ENCODE assay signal across 22 cellular contexts in genomic region chr1:20950689-20951088, GRCh38.
DNase-seq lines count a peak whose midpoint lies in the region; ATAC-seq, FAIRE-seq and TF ChIP-seq lines count a peak whose summit lies in the region.
"Had no signal": no experiment of that assay in that cellular context is flagged by ENCODE, and none has a peak within 500 bp of the region (broad histone marks: within the 10 kb centered on the region; RNA-seq: fewer than 3 reads in every experiment).

No MANE protein-coding gene starts in this region.

- H3K79me1 ChIP-seq in H1 (ENCODE audit: low read depth, low read length): no peaks in the 10 kb centered on the region
- no peaks in the 10 kb centered on the region for H3K79me1 ChIP-seq in mesendoderm (ENCODE audit: low read length)

- no peak overlapping the region for H2BK20ac ChIP-seq in H1 (ENCODE audit: low read length)

- no peak overlapping the region for H2BK12ac ChIP-seq in H1 (ENCODE audit: low read depth, low read length)

- CTCF ChIA-PET in WTC11 (lab: Charles Lee) (no interaction called here), H1 (lab: Charles Lee; ENCODE audit: partially characterized antibody) (interaction anchor here (0.5 kb wide), 1 partner anchor 24 kb away, joined by 3 read pairs; no protein-coding TSS in a partner anchor)

- TF ChIP-seq RAD21 in H1 (IDR thresholded peaks at IDR 0.05 in 1 of 2, conservative IDR thresholded peaks at IDR 0.05 in 1 of 2; ENCODE audit: low read depth in 2 of 2, low read length in 2 of 2): no peak

- intact Hi-C loops in left ventricle myocardium superior (cut with micrococcal nuclease): no loop called here

- H3K27me3 ChIP-seq in H1 (replicated peaks in 1 of 4; ENCODE audit: control insufficient read depth in 3 of 4, extremely low read depth in 1 of 4, insufficient read depth in 3 of 4, low read length in 3 of 4): no peaks in the 10 kb centered on the region
- H3K27me3 ChIP-seq in mesendoderm (ENCODE audit: insufficient read depth, low read length, poor library complexity): no peaks in the 10 kb centered on the region

- no peak overlapping the region for H3K4me3 ChIP-seq in H1 (ENCODE audit: extremely low read depth in 1 of 4, insufficient read depth in 2 of 4, low read depth in 3 of 4, low read length in 4 of 4)
- H3K4me3 ChIP-seq in mesendoderm (ENCODE audit: low read length): no peak overlapping the region
- H3K4me3 ChIP-seq: GM23248, SK-N-MC had no signal

- no peak overlapping the region for H3K27ac ChIP-seq in H1 (ENCODE audit: low read depth, low read length)
- no peak overlapping the region for H3K27ac ChIP-seq in mesendoderm (ENCODE audit: low read depth, low read length)
- H3K27ac ChIP-seq: C4-2B, GM23248, KMS-11, SK-N-MC had no signal

- peaks cover 0 to 3% (median 0%) of the 10 kb centered on the region in 4 experiments; a peak in 2 of 7 replicates for H3K4me1 ChIP-seq in H1 (replicated peaks in 1 of 4; ENCODE audit: control insufficient read depth in 3 of 4, insufficient read depth in 4 of 4, low read length in 3 of 4)
- H3K4me1 ChIP-seq in mesendoderm (ENCODE audit: control insufficient read depth, low read depth, low read length): peaks cover 2% of the 10 kb centered on the region

- WGBS in H1 (ENCODE audit: extremely low coverage in 1 of 2, insufficient coverage in 1 of 2, insufficient read length in 1 of 2, insufficient replicate concordance in 2 of 2, low coverage in 1 of 2, low lambda C conversion rate in 2 of 2, missing lambda C conversion rate in 1 of 2), 2 experiments: 77% methylated on average over 3 of the region's 3 CpGs; no CpG with 5 or more reads in 1 of the 2 experiments
- no CpG with 5 or more reads among the region's 3 CpGs for WGBS in mesendoderm (ENCODE audit: extremely low coverage, insufficient coverage, low lambda C conversion rate)

- H3K4me2 ChIP-seq in H1 (ENCODE audit: insufficient read depth in 1 of 2, low read depth in 2 of 2, low read length in 2 of 2) (no peak overlapping the region), mesendoderm (ENCODE audit: low read length) (no peak overlapping the region)
- H3K4me2 ChIP-seq: KMS-11 had no signal

- POLR2A ChIA-PET in WTC11 (lab: Charles Lee): no interaction called here
- POLR2A ChIA-PET in H1 (lab: Charles Lee; ENCODE audit: partially characterized antibody): interaction anchor here (0.6 kb wide), 1 partner anchor 257 kb away, joined by 3 read pairs; no protein-coding TSS in a partner anchor

- H3K18ac ChIP-seq in H1 (ENCODE audit: extremely low read depth, low read length) (no peak overlapping the region), mesendoderm (ENCODE audit: low read length) (no peak overlapping the region)

- no peak overlapping the region for H4K91ac ChIP-seq in H1 (replicated peaks; ENCODE audit: insufficient read length, low read length)

- no peaks in the 10 kb centered on the region for H3K36me3 ChIP-seq in H1 (ENCODE audit: control insufficient read depth in 2 of 4, insufficient read depth in 4 of 4, low read length in 3 of 4)
- H3K36me3 ChIP-seq in mesendoderm (ENCODE audit: control insufficient read depth, insufficient read depth, low read length): no peaks in the 10 kb centered on the region

- no peaks in the 10 kb centered on the region for H4K20me1 ChIP-seq in H1 (replicated peaks in 1 of 2; ENCODE audit: control insufficient read depth in 1 of 2, insufficient read depth in 2 of 2, low read length in 2 of 2)

- H4K5ac ChIP-seq in H1 (ENCODE audit: insufficient read length, low read depth, low read length) (no peak overlapping the region), mesendoderm (ENCODE audit: low read length) (no peak overlapping the region)

- no peak for TF ChIP-seq EP300 in H1 (IDR thresholded peaks at IDR 0.05; ENCODE audit: borderline replicate concordance in 1 of 2, low read depth in 2 of 2, low read length in 2 of 2)

- H3K14ac ChIP-seq in H1 (ENCODE audit: insufficient read length): no peak overlapping the region

- no peak overlapping the region for H2BK5ac ChIP-seq in H1 (ENCODE audit: low read depth, low read length)
- H2BK5ac ChIP-seq in mesendoderm (ENCODE audit: low read length): no peak overlapping the region

- H3K4me1 Mint-ChIP-seq in WTC11 (peaks cover 27% of the 10 kb centered on the region), progenitor cell of endocrine pancreas (ENCODE audit: low read depth) (peaks cover 19% of the 10 kb centered on the region)

- H3K9me3 Mint-ChIP-seq in WTC11 (no peaks in the 10 kb centered on the region), progenitor cell of endocrine pancreas (ENCODE audit: low read depth) (no peaks in the 10 kb centered on the region)

- no peaks in the 10 kb centered on the region for H3K79me2 ChIP-seq in H1 (ENCODE audit: control insufficient read depth in 1 of 2, insufficient read depth in 2 of 2, low read length in 2 of 2)
- H3K79me2 ChIP-seq in mesendoderm (ENCODE audit: control insufficient read depth, insufficient read depth, low read length): no peaks in the 10 kb centered on the region

- DNase-seq in WTC11 (ENCODE audit: low spot score) (no peak), H1 (ENCODE audit: low read depth in 1 of 2, low spot score in 2 of 2) (no peak), iris pigment epithelial cell (ENCODE audit: low read depth) (peak; percentile 38), progenitor cell of endocrine pancreas (ENCODE audit: low spot score, unreplicated experiment) (no peak), left ventricle myocardium superior (no peak), mesendoderm (no peak)
- DNase-seq in activated CD8-positive, alpha-beta memory T cell treated with anti-CD3 and anti-CD28 coated beads, Interleukin-2, amount 50 U/mL, for 4 hours: no peak
- DNase-seq: DMS79 treated with DMSO at 0.1 percent for 48 hours, GM23248, NCI-H1417, NCI-H187, NCI-H2107, NCI-H226, NCI-H524, NCI-H82, OCI-M1, SHP77 had no signal

- FAIRE-seq in H1 (lab: Jason Lieb, UNC): no peak

- H3K27me3 Mint-ChIP-seq in WTC11 (ENCODE audit: low read depth) (no peaks in the 10 kb centered on the region), progenitor cell of endocrine pancreas (no peaks in the 10 kb centered on the region)

- H3K27ac Mint-ChIP-seq in WTC11: peak overlapping the region; percentile 10; the same call in 1 of the 2 replicates
- H3K27ac Mint-ChIP-seq in progenitor cell of endocrine pancreas: peak overlapping the region; percentile 42

- TF ChIP-seq POLR2A in H1 (IDR thresholded peaks at IDR 0.05; ENCODE audit: control extremely low read depth in 1 of 2, low read depth in 2 of 2, low read length in 2 of 2): no peak

- no peak overlapping the region for H3K9ac ChIP-seq in H1 (replicated peaks in 1 of 4; ENCODE audit: extremely low read depth in 1 of 4, low read depth in 3 of 4, low read length in 3 of 4)
- no peak overlapping the region for H3K9ac ChIP-seq in mesendoderm (ENCODE audit: low read length)
- H3K9ac ChIP-seq: GM23248, KMS-11 had no signal

- H3K4ac ChIP-seq in H1 (replicated peaks; ENCODE audit: insufficient read length, low read depth, low read length): no peak overlapping the region
- H3K4ac ChIP-seq in mesendoderm (ENCODE audit: low read depth, low read length): no peak overlapping the region

- no peaks in the 10 kb centered on the region for H3K9me3 ChIP-seq in H1 (ENCODE audit: insufficient read depth in 2 of 2, low read depth in 1 of 2, low read length in 1 of 2)

- H3K56ac ChIP-seq in H1 (replicated peaks; ENCODE audit: insufficient read length, low read depth, low read length) (peak overlapping the region; percentile 13), mesendoderm (ENCODE audit: low read length) (no peak overlapping the region)

- TF ChIP-seq CTCF in WTC11 (IDR thresholded peaks at IDR 0.05): no peak
- TF ChIP-seq CTCF in H1 (IDR thresholded peaks at IDR 0.05; ENCODE audit: control extremely low read depth in 1 of 3, insufficient read depth in 1 of 3, low read depth in 1 of 3, low read length in 3 of 3): no peak
- TF ChIP-seq CTCF in progenitor cell of endocrine pancreas (IDR thresholded peaks at IDR 0.05; ENCODE audit: unreplicated experiment): no peak

- no peak overlapping the region for H2AFZ ChIP-seq in H1 (ENCODE audit: low read length)
- H2AFZ ChIP-seq: GM23248 had no signal

- H2BK15ac ChIP-seq in H1 (ENCODE audit: low read length): no peak overlapping the region
- no peak overlapping the region for H2BK15ac ChIP-seq in mesendoderm (replicated peaks; ENCODE audit: low read depth)

- H3K23ac ChIP-seq in H1 (ENCODE audit: insufficient read length) (no peak overlapping the region), mesendoderm (ENCODE audit: low read length) (no peak overlapping the region)

- H3K4me3 Mint-ChIP-seq in WTC11 (no peak overlapping the region), progenitor cell of endocrine pancreas (ENCODE audit: low read depth) (no peak overlapping the region)

- ATAC-seq in WTC11 (no peak), left ventricle myocardium superior (no peak), HG03159 (IDR thresholded peaks at IDR 0.05; ENCODE audit: unreplicated experiment) (no peak)
- ATAC-seq: HCT116 had no signal

- H2BK120ac ChIP-seq in H1 (replicated peaks; ENCODE audit: low read depth, low read length) (no peak overlapping the region), mesendoderm (ENCODE audit: low read depth, low read length) (no peak overlapping the region)

- no peaks in the 10 kb centered on the region for H3K23me2 ChIP-seq in H1 (ENCODE audit: low read depth, low read length)

- no peak overlapping the region for H4K8ac ChIP-seq in H1 (ENCODE audit: extremely low read depth, insufficient read depth, low read length)
- no peak overlapping the region for H4K8ac ChIP-seq in mesendoderm (ENCODE audit: low read depth, low read length)

- no peak overlapping the region for H2AK5ac ChIP-seq in H1 (ENCODE audit: low read depth, low read length)
- H2AK5ac ChIP-seq in mesendoderm (ENCODE audit: low read length): no peak overlapping the region

- no peaks in the 10 kb centered on the region; the same call in 1 of the 2 replicates for H3K36me3 Mint-ChIP-seq in WTC11
- peaks cover 7% of the 10 kb centered on the region for H3K36me3 Mint-ChIP-seq in progenitor cell of endocrine pancreas (ENCODE audit: insufficient read depth)

TF ChIP-seq in H1, 55 proteins besides CTCF, POLR2A, EP300 and RAD21 (continues in another document):
- TF ChIP-seq MAFK (IDR thresholded peaks at IDR 0.05; ENCODE audit: low read depth, low read length): no peak
- no peak for TF ChIP-seq SRF (IDR thresholded peaks at IDR 0.05; ENCODE audit: low read depth, low read length)
- no peak for TF ChIP-seq CEBPB (IDR thresholded peaks at IDR 0.05; ENCODE audit: low read depth, low read length)
- TF ChIP-seq CHD1 (IDR thresholded peaks at IDR 0.05; ENCODE audit: low read depth, low read length): no peak
- no peak for TF ChIP-seq ZNF274 (IDR thresholded peaks at IDR 0.05; ENCODE audit: borderline replicate concordance, extremely low read depth, low read length)
- TF ChIP-seq CTBP2 (IDR thresholded peaks at IDR 0.05; ENCODE audit: borderline replicate concordance, insufficient read depth, insufficient read length, low read length): no peak
- no peak for TF ChIP-seq JUN (IDR thresholded peaks at IDR 0.05; ENCODE audit: low read depth, low read length)
- no peak for TF ChIP-seq GABPA (IDR thresholded peaks at IDR 0.05; ENCODE audit: borderline replicate concordance, insufficient read depth, low read length)
- no peak for TF ChIP-seq CREB1 (IDR thresholded peaks at IDR 0.05)
- no peak for TF ChIP-seq SP1 (IDR thresholded peaks at IDR 0.05; ENCODE audit: low read depth, low read length)
- TF ChIP-seq CHD2 (IDR thresholded peaks at IDR 0.05; ENCODE audit: low read length): no peak
